25 cellular contexts compared by ENCODE assay signal in genomic region chrX:23570674-23571343, GRCh38.
"Had no signal": no experiment of that assay in that cellular context is flagged by ENCODE, and none has a peak within 500 bp of the region (broad histone marks: within the 10 kb centered on the region; RNA-seq: fewer than 3 reads in every experiment).

No MANE protein-coding gene starts in this region.

- H3K4me1 Mint-ChIP-seq: memory B cell; naive thymus-derived CD4-positive, alpha-beta T cell; stimulated activated naive B cell treated with anti-CD40 and anti-IgM and Interleukin-4, amounts not matched to agents 10 μg/mL and 1 μg/mL and 100 μg/mL, for 72 hours had no signal

- H3K36me3 ChIP-seq: ovary, right atrium auricular region, right lobe of liver, stomach, thyroid gland, transverse colon, upper lobe of left lung had no signal

- H3K36me3 Mint-ChIP-seq: memory B cell; naive thymus-derived CD4-positive, alpha-beta T cell; natural killer cell treated with Interleukin-12 subunit alpha and Interleukin-12 subunit beta and Interleukin-15 and Interleukin-18, amount 100 ng/mL, for 72 hours; stimulated activated naive B cell treated with anti-CD40 and anti-IgM and Interleukin-4, amounts not matched to agents 10 μg/mL and 1 μg/mL and 100 μg/mL, for 72 hours had no signal

- H3K4me3 Mint-ChIP-seq: memory B cell; naive thymus-derived CD4-positive, alpha-beta T cell; natural killer cell treated with Interleukin-12 subunit alpha and Interleukin-12 subunit beta and Interleukin-15 and Interleukin-18, amount 100 ng/mL, for 72 hours; stimulated activated naive B cell treated with anti-CD40 and anti-IgM and Interleukin-4, amounts not matched to agents 10 μg/mL and 1 μg/mL and 100 μg/mL, for 72 hours had no signal

- H3K9me3 Mint-ChIP-seq: memory B cell had no signal

- DNase-seq: hippocampal formation; kidney glomerular epithelial cell; left cardiac atrium; midbrain; mucosa of descending colon; naive thymus-derived CD4-positive, alpha-beta T cell; ovary; right lobe of liver; stimulated activated CD4-positive, alpha-beta T cell treated with anti-CD3 and anti-CD28 coated beads, Interleukin-12 subunit alpha, Interleukin-12 subunit beta, amount 100 ng/mL, for 4 hours; stimulated activated CD4-positive, alpha-beta T cell treated with anti-CD3 and anti-CD28 coated beads, Interleukin-15, amount 100 ng/mL, for 24 hours; stimulated activated CD4-positive, alpha-beta T cell treated with anti-CD3 and anti-CD28 coated beads, Interleukin-2, amount 100 ng/mL, for 24 hours; stimulated activated CD4-positive, alpha-beta T cell treated with anti-CD3 and anti-CD28 coated beads, Interleukin-4, amount 100 ng/mL, for 1 hour; stimulated activated naive B cell treated with anti-CD40 and anti-IgM and Interleukin-4, amounts not matched to agents 10 μg/mL and 1 μg/mL and 100 μg/mL, for 72 hours; stimulated activated naive CD8-positive, alpha-beta T cell treated with anti-CD3 and anti-CD28 coated beads, Interleukin-15, Interleukin-2, amounts not matched to agents 100 U/mL and 50 U/mL, for 24 hours; stomach; testis; thyroid gland; transverse colon had no signal

- ATAC-seq: left cardiac atrium; left lobe of liver; mucosa of descending colon; naive thymus-derived CD4-positive, alpha-beta T cell; natural killer cell treated with Interleukin-12 subunit alpha and Interleukin-12 subunit beta and Interleukin-15 and Interleukin-18, amount 100 ng/mL, for 72 hours; right lobe of liver; stimulated activated naive B cell treated with anti-CD40 and anti-IgM and Interleukin-4, amounts not matched to agents 10 μg/mL and 1 μg/mL and 100 μg/mL, for 72 hours; stimulated activated naive CD8-positive, alpha-beta T cell treated with anti-CD3 and anti-CD28 coated beads, Interleukin-15, Interleukin-2, amounts not matched to agents 100 U/mL and 50 U/mL, for 24 hours had no signal

- H3K9me3 ChIP-seq: mucosa of descending colon, ovary, right lobe of liver, testis, thyroid gland, transverse colon had no signal

- H3K27ac Mint-ChIP-seq: memory B cell; naive thymus-derived CD4-positive, alpha-beta T cell; natural killer cell treated with Interleukin-12 subunit alpha and Interleukin-12 subunit beta and Interleukin-15 and Interleukin-18, amount 100 ng/mL, for 72 hours; progenitor cell of endocrine pancreas; stimulated activated naive B cell treated with anti-CD40 and anti-IgM and Interleukin-4, amounts not matched to agents 10 μg/mL and 1 μg/mL and 100 μg/mL, for 72 hours had no signal

- H3K27ac ChIP-seq: ovary, right atrium auricular region, right lobe of liver, skin epidermis, stomach, testis, thyroid gland, transverse colon, upper lobe of left lung had no signal

- H3K27me3 ChIP-seq: ovary, right lobe of liver, stomach, testis, thyroid gland, transverse colon, upper lobe of left lung had no signal

- H3K4me3 ChIP-seq: mucosa of descending colon, ovary, right atrium auricular region, right lobe of liver, skin epidermis, stomach, testis, thyroid gland, transverse colon, upper lobe of left lung had no signal

- H3K4me1 ChIP-seq: right atrium auricular region, right lobe of liver, stomach, testis, thyroid gland, transverse colon, upper lobe of left lung had no signal

- H3K27me3 Mint-ChIP-seq: progenitor cell of endocrine pancreas had no signal
